ENCODE assay signal across 8 cellular contexts in the genomic region with DNA sequence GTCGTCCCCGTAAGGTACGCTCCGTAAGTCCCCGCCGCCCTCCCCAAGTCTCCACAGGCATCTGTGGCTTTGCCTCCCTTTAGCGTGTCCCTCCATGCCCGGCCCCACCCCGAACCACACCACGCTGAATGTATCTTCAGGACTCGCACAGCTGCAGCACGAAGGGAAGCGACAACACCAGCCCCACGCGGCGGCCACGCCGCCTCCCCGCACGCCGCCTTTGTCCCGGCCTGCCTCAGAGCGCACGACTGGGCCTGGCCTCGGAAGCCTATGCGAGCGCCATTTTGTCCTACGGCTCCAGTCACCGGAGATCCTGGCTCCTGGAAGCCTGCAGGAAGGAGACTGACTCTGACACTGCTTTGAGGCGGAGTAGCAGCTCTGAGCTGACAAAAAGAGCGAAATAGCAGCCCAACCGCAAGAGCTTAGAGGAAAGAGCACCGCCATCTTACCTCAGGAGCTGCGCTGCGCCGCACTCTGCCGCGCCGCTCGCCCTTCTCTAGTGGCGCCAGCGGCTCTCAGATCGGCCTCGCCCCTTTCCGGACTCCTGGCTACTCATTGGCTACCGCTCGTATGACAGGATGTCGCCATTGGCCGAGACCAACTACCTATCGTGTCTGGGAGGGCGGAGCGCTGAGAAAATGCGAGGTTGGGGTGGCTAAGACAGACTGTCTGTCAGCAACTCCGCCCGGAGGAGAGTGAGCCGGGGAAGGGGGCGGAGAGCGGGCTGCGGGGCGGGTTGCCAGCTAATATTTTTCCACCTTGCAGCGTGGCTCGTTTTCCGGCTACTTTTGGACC. TPM values are rescaled to one million over a fixed set of nuclear protein-coding genes. Genes with fewer than 3 reads are reported as not detected.
DNase-seq lines count a peak whose midpoint lies in the region; ATAC-seq and TF ChIP-seq lines count a peak whose summit lies in the region.

A gene with protein sequence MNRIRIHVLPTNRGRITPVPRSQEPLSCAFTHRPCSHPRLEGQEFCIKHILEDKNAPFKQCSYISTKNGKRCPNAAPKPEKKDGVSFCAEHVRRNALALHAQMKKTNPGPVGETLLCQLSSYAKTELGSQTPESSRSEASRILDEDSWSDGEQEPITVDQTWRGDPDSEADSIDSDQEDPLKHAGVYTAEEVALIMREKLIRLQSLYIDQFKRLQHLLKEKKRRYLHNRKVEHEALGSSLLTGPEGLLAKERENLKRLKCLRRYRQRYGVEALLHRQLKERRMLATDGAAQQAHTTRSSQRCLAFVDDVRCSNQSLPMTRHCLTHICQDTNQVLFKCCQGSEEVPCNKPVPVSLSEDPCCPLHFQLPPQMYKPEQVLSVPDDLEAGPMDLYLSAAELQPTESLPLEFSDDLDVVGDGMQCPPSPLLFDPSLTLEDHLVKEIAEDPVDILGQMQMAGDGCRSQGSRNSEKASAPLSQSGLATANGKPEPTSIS (minus strand): TSS at position 501 of the 795 bp plus-strand sequence. CDS start 606 bp downstream, outside the sequence.

- POLR2A ChIA-PET in activated naive CD8-positive, alpha-beta T cell treated with anti-CD3 and anti-CD28 coated beads, Interleukin-2, amount 10 ng/mL, durations not matched to agents 7 days and 5 days (lab: Charles Lee) = interaction anchor here (0.6 to 2.5 kb wide), 14 partner anchors 8 to 777 kb away, joined by 3 to 13 read pairs (median 6); partner anchors contain the start of genes DDX23 and VDR

- H3K79me2 ChIP-seq in SU-DHL-6 (ENCODE audit: insufficient read depth, low read length) = peaks cover 50% of the 10 kb centered on the region

- H3K9me3 ChIP-seq in SU-DHL-6 (ENCODE audit: insufficient read depth, low read length) = no peaks in the 10 kb centered on the region
- no peaks in the 10 kb centered on the region for H3K9me3 ChIP-seq in thymus (ENCODE audit: control insufficient read depth)

- peak within 1 kb of the TSS; percentile 84 for H3K4me2 ChIP-seq in SU-DHL-6 (ENCODE audit: low read depth, low read length, poor library complexity, severe bottlenecking)

- H3K4me1 ChIP-seq in thymus (ENCODE audit: control insufficient read depth, insufficient read depth, low read length) = peaks cover 13% of the 10 kb centered on the region

- no peaks in the 10 kb centered on the region for H3K27me3 Mint-ChIP-seq in activated naive CD8-positive, alpha-beta T cell treated with anti-CD3 and anti-CD28 coated beads, Interleukin-2, amount 10 ng/mL, durations not matched to agents 7 days and 5 days
- H3K27me3 Mint-ChIP-seq in glutamatergic neuron (ENCODE audit: unreplicated experiment) = no peaks in the 10 kb centered on the region
- H3K27me3 Mint-ChIP-seq in osteocyte (ENCODE audit: unreplicated experiment) = no peaks in the 10 kb centered on the region

- H3K36me3 Mint-ChIP-seq in activated naive CD8-positive, alpha-beta T cell treated with anti-CD3 and anti-CD28 coated beads, Interleukin-2, amount 10 ng/mL, durations not matched to agents 7 days and 5 days = peaks cover 31% of the 10 kb centered on the region
- H3K36me3 Mint-ChIP-seq in glutamatergic neuron (ENCODE audit: unreplicated experiment) (peaks cover 3% of the 10 kb centered on the region), osteocyte (ENCODE audit: unreplicated experiment) (peaks cover 22% of the 10 kb centered on the region)

- peak; percentile 99 for DNase-seq in NCI-H128 (lab: John Stamatoyannopoulos, UW; ENCODE audit: unreplicated experiment)
- peak; percentile 91 for DNase-seq in activated naive CD8-positive, alpha-beta T cell treated with anti-CD3 and anti-CD28 coated beads, Interleukin-2, amount 10 ng/mL, durations not matched to agents 7 days and 5 days
- peak; percentile 96 for DNase-seq in glutamatergic neuron
- DNase-seq in osteocyte (ENCODE audit: extremely low spot score, unreplicated experiment) = peak; percentile 99

- H3K27ac ChIP-seq in SU-DHL-6 (ENCODE audit: low read depth, low read length) = peak within 1 kb of the TSS; percentile 63
- H3K27ac ChIP-seq in thymus (ENCODE audit: low read depth) = peak within 1 kb of the TSS; percentile 99

- peaks cover 38% of the 10 kb centered on the region for H3K4me1 Mint-ChIP-seq in activated naive CD8-positive, alpha-beta T cell treated with anti-CD3 and anti-CD28 coated beads, Interleukin-2, amount 10 ng/mL, durations not matched to agents 7 days and 5 days
- H3K4me1 Mint-ChIP-seq in glutamatergic neuron (ENCODE audit: low read depth, unreplicated experiment) = peaks cover 17% of the 10 kb centered on the region
- H3K4me1 Mint-ChIP-seq in osteocyte (ENCODE audit: unreplicated experiment) = peaks cover 38% of the 10 kb centered on the region

- 0 out of 2 replicates have a peak, but pooled peaks cover 4% of the 10 kb centered on the region for H3F3A ChIP-seq in SU-DHL-6 (ENCODE audit: insufficient read depth)

- TF ChIP-seq CTCF in SU-DHL-6 (IDR thresholded peaks at IDR 0.05; ENCODE audit: insufficient read depth, low read length, poor library complexity, severe bottlenecking) = no peak
- TF ChIP-seq CTCF in glutamatergic neuron (IDR thresholded peaks at IDR 0.05; ENCODE audit: partially characterized antibody, unreplicated experiment) = no peak
- no peak for TF ChIP-seq CTCF in osteocyte (IDR thresholded peaks at IDR 0.05)

- H2AFZ ChIP-seq in SU-DHL-6 (ENCODE audit: low read depth, low read length, severe bottlenecking) = peak within 1 kb of the TSS; percentile 77

- TF ChIP-seq POLR2A in GM10847 (IDR thresholded peaks at IDR 0.05; ENCODE audit: extremely low read depth, insufficient read length) = peak; percentile 98

- ATAC-seq in HG02678 (IDR thresholded peaks at IDR 0.05; ENCODE audit: unreplicated experiment) = peak; percentile 99
- peak; percentile 99 for ATAC-seq in activated naive CD8-positive, alpha-beta T cell treated with anti-CD3 and anti-CD28 coated beads, Interleukin-2, amount 10 ng/mL, durations not matched to agents 7 days and 5 days (ENCODE audit: low read depth)

- peak within 1 kb of the TSS; percentile 88 for H3K4me3 ChIP-seq in SU-DHL-6 (ENCODE audit: insufficient read depth, low read length, poor library complexity, severe bottlenecking)
- H3K4me3 ChIP-seq in thymus (ENCODE audit: low read length) = peak within 1 kb of the TSS; percentile 95

- H3K36me3 ChIP-seq in SU-DHL-6 (ENCODE audit: low read length) (peaks cover 24% of the 10 kb centered on the region), thymus (ENCODE audit: control insufficient read depth, insufficient read depth) (peaks cover 18% of the 10 kb centered on the region)

- H3K27me3 ChIP-seq in SU-DHL-6 (ENCODE audit: low read length) (no peaks in the 10 kb centered on the region), thymus (ENCODE audit: control insufficient read depth, insufficient read depth) (no peaks in the 10 kb centered on the region)

- H3K9ac ChIP-seq in SU-DHL-6 (ENCODE audit: low read length) = peak within 1 kb of the TSS; percentile 91

- no peaks in the 10 kb centered on the region for H3K9me3 Mint-ChIP-seq in activated naive CD8-positive, alpha-beta T cell treated with anti-CD3 and anti-CD28 coated beads, Interleukin-2, amount 10 ng/mL, durations not matched to agents 7 days and 5 days
- peaks cover 9% of the 10 kb centered on the region for H3K9me3 Mint-ChIP-seq in glutamatergic neuron (ENCODE audit: unreplicated experiment)
- H3K9me3 Mint-ChIP-seq in osteocyte (ENCODE audit: unreplicated experiment) = no peaks in the 10 kb centered on the region

- peak within 1 kb of the TSS; percentile 99 for H3K4me3 Mint-ChIP-seq in activated naive CD8-positive, alpha-beta T cell treated with anti-CD3 and anti-CD28 coated beads, Interleukin-2, amount 10 ng/mL, durations not matched to agents 7 days and 5 days
- H3K4me3 Mint-ChIP-seq in glutamatergic neuron (ENCODE audit: unreplicated experiment) (peak within 1 kb of the TSS; percentile 100), osteocyte (ENCODE audit: unreplicated experiment) (peak within 1 kb of the TSS; percentile 91)

- H3K27ac Mint-ChIP-seq in activated naive CD8-positive, alpha-beta T cell treated with anti-CD3 and anti-CD28 coated beads, Interleukin-2, amount 10 ng/mL, durations not matched to agents 7 days and 5 days = peak within 1 kb of the TSS; percentile 97
- H3K27ac Mint-ChIP-seq in glutamatergic neuron (ENCODE audit: unreplicated experiment) = peak within 1 kb of the TSS; percentile 99
- H3K27ac Mint-ChIP-seq in osteocyte (ENCODE audit: unreplicated experiment) = peak within 1 kb of the TSS; percentile 97

- no peaks in the 10 kb centered on the region for H3K9me2 ChIP-seq in SU-DHL-6 (replicated peaks; ENCODE audit: insufficient read depth, low read length)

- H4K20me1 ChIP-seq in SU-DHL-6 (ENCODE audit: low read depth, low read length) = peaks cover 8% of the 10 kb centered on the region; the same call in 1 of the 2 replicates

- under 1% methylated on average over 63 of the region's 63 CpGs for WGBS in thymus

RNA-seq across cellular contexts. Expression of the gene that starts here (rescaled TPM):
- total RNA-seq in activated naive CD8-positive, alpha-beta T cell treated with anti-CD3 and anti-CD28 coated beads, Interleukin-2, amount 10 ng/mL, durations not matched to agents 7 days and 5 days = 10 to 100 TPM; 62.1 to 65.7 TPM
- total RNA-seq in glutamatergic neuron (ENCODE audit: unreplicated experiment) (48.9 TPM), osteocyte (26.3 and 31.0 TPM in 2 replicates)
- 70.1 TPM for polyA plus RNA-seq in thymus

Comparison
In these comparisons a context has a peak if more than half of its experiments do, and no peak if none do; other contexts are left out.
1. Peak in every context shown above with its lines: DNase-seq, ATAC-seq, H3K4me3 ChIP-seq and H3K27ac ChIP-seq.